ENCODE assay signal across 1 cellular context in genomic region chr17:7885357-7886226, GRCh38.
A peak's percentile ranks its signal among the peaks of the same experiment; 100 is the strongest.
TF ChIP-seq lines count a peak whose summit lies in the region.

No MANE protein-coding gene starts in this region.

TF ChIP-seq in K562, 482 proteins besides CTCF, POLR2A, EP300 and RAD21 (continued from another document and continues in another):
- TF ChIP-seq PBX2 (CRISPR knock-in tag; IDR thresholded peaks at IDR 0.05; ENCODE audit: low read depth): peak; percentile 31; the same call in 1 of the 2 replicates
- TF ChIP-seq PBX2 (tag; conservative IDR thresholded peaks at IDR 0.05; ENCODE audit: low read depth): peak; percentile 75
- TF ChIP-seq BHLHE40 (IDR thresholded peaks at IDR 0.05; ENCODE audit: low read length): peak; percentile 79
- TF ChIP-seq ZNF384 (IDR thresholded peaks at IDR 0.05; ENCODE audit: low read depth, low read length): peak; percentile 98
- TF ChIP-seq CREB1 (IDR thresholded peaks at IDR 0.05): no peak
- TF ChIP-seq CREB1 (CRISPR knock-in tag; IDR thresholded peaks at IDR 0.05): no peak
- peak; percentile 42 for TF ChIP-seq POLR2B (IDR thresholded peaks at IDR 0.05; ENCODE audit: low read depth, partially characterized antibody)
- no peak for TF ChIP-seq ESRRA (IDR thresholded peaks at IDR 0.05; ENCODE audit: borderline replicate concordance, low read depth)
- TF ChIP-seq, protein P1, sequence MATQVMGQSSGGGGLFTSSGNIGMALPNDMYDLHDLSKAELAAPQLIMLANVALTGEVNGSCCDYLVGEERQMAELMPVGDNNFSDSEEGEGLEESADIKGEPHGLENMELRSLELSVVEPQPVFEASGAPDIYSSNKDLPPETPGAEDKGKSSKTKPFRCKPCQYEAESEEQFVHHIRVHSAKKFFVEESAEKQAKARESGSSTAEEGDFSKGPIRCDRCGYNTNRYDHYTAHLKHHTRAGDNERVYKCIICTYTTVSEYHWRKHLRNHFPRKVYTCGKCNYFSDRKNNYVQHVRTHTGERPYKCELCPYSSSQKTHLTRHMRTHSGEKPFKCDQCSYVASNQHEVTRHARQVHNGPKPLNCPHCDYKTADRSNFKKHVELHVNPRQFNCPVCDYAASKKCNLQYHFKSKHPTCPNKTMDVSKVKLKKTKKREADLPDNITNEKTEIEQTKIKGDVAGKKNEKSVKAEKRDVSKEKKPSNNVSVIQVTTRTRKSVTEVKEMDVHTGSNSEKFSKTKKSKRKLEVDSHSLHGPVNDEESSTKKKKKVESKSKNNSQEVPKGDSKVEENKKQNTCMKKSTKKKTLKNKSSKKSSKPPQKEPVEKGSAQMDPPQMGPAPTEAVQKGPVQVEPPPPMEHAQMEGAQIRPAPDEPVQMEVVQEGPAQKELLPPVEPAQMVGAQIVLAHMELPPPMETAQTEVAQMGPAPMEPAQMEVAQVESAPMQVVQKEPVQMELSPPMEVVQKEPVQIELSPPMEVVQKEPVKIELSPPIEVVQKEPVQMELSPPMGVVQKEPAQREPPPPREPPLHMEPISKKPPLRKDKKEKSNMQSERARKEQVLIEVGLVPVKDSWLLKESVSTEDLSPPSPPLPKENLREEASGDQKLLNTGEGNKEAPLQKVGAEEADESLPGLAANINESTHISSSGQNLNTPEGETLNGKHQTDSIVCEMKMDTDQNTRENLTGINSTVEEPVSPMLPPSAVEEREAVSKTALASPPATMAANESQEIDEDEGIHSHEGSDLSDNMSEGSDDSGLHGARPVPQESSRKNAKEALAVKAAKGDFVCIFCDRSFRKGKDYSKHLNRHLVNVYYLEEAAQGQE (CRISPR knock-in tag; IDR thresholded peaks at IDR 0.05; ENCODE audit: low read depth): no peak
- peak; percentile 81; the same call in 1 of the 2 replicates for TF ChIP-seq BRD4 (IDR thresholded peaks at IDR 0.05)
- peak; percentile 28 for TF ChIP-seq PCBP1 (IDR thresholded peaks at IDR 0.05; ENCODE audit: low read depth, low read length, poor library complexity, severe bottlenecking)
- TF ChIP-seq ZNF766 (CRISPR knock-in tag; conservative IDR thresholded peaks at IDR 0.05): no peak
- TF ChIP-seq CCNT2 (IDR thresholded peaks at IDR 0.05; ENCODE audit: borderline replicate concordance, extremely low read depth, insufficient read length, low read depth, low read length): peak; percentile 50
- TF ChIP-seq WHSC1 (IDR thresholded peaks at IDR 0.05; ENCODE audit: low read length): no peak
- TF ChIP-seq KDM1A (IDR thresholded peaks at IDR 0.05): no peak
- no peak for TF ChIP-seq HSF4 (CRISPR knock-in tag; IDR thresholded peaks at IDR 0.05; ENCODE audit: borderline replicate concordance)
- peak; percentile 87 for TF ChIP-seq ZNF740 (CRISPR knock-in tag; IDR thresholded peaks at IDR 0.05)
- peak in 1 of 2 experiments; percentile 57; a peak in 2 of 4 replicates for TF ChIP-seq ZNF740 (tag; IDR thresholded peaks at IDR 0.05)
- TF ChIP-seq SIN3A (IDR thresholded peaks at IDR 0.05; ENCODE audit: borderline replicate concordance in 2 of 2, control insufficient read depth in 1 of 2, low read depth in 2 of 2, low read length in 2 of 2): peak; percentile 88 to 96; a peak in 3 of 4 replicates
- TF ChIP-seq, protein P2, sequence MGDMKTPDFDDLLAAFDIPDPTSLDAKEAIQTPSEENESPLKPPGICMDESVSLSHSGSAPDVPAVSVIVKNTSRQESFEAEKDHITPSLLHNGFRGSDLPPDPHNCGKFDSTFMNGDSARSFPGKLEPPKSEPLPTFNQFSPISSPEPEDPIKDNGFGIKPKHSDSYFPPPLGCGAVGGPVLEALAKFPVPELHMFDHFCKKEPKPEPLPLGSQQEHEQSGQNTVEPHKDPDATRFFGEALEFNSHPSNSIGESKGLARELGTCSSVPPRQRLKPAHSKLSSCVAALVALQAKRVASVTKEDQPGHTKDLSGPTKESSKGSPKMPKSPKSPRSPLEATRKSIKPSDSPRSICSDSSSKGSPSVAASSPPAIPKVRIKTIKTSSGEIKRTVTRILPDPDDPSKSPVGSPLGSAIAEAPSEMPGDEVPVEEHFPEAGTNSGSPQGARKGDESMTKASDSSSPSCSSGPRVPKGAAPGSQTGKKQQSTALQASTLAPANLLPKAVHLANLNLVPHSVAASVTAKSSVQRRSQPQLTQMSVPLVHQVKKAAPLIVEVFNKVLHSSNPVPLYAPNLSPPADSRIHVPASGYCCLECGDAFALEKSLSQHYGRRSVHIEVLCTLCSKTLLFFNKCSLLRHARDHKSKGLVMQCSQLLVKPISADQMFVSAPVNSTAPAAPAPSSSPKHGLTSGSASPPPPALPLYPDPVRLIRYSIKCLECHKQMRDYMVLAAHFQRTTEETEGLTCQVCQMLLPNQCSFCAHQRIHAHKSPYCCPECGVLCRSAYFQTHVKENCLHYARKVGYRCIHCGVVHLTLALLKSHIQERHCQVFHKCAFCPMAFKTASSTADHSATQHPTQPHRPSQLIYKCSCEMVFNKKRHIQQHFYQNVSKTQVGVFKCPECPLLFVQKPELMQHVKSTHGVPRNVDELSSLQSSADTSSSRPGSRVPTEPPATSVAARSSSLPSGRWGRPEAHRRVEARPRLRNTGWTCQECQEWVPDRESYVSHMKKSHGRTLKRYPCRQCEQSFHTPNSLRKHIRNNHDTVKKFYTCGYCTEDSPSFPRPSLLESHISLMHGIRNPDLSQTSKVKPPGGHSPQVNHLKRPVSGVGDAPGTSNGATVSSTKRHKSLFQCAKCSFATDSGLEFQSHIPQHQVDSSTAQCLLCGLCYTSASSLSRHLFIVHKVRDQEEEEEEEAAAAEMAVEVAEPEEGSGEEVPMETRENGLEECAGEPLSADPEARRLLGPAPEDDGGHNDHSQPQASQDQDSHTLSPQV (IDR thresholded peaks at IDR 0.05): peak; percentile 36; the same call in 1 of the 2 replicates
- TF ChIP-seq PKNOX1 (IDR thresholded peaks at IDR 0.05): peak; percentile 89
- TF ChIP-seq POLR3A (IDR thresholded peaks at IDR 0.05; ENCODE audit: borderline replicate concordance, extremely low read depth, insufficient read depth, insufficient read length): no peak
- peak in 1 of 2 experiments; percentile 39 for TF ChIP-seq E2F6 (IDR thresholded peaks at IDR 0.05; ENCODE audit: borderline replicate concordance in 1 of 2, extremely low read depth in 1 of 2, insufficient read depth in 1 of 2, insufficient read length in 1 of 2, low read depth in 1 of 2, low read length in 1 of 2, poor library complexity in 1 of 2, severe bottlenecking in 1 of 2)
- TF ChIP-seq TFAM (CRISPR knock-in tag; conservative IDR thresholded peaks at IDR 0.05): no peak
- 0 out of 2 replicates have a peak, but pooled peaks have one; percentile 8 for TF ChIP-seq ARID1B (IDR thresholded peaks at IDR 0.05)
- no peak for TF ChIP-seq ERF (CRISPR knock-in tag; IDR thresholded peaks at IDR 0.05)
- TF ChIP-seq ARID4B (CRISPR knock-in tag; IDR thresholded peaks at IDR 0.05): peak; percentile 74
- 0 out of 2 replicates have a peak, but pooled peaks have one; percentile 24 for TF ChIP-seq CTBP1 (IDR thresholded peaks at IDR 0.05; ENCODE audit: borderline replicate concordance)
